Comparison of ENCODE assay signal across 27 cellular contexts in genomic region chr1:171248309-171248708, GRCh38. TPM values are rescaled to one million over a fixed set of nuclear protein-coding genes. Genes with fewer than 3 reads are reported as not detected.
DNase-seq lines count a peak whose midpoint lies in the region; ATAC-seq, FAIRE-seq and TF ChIP-seq lines count a peak whose summit lies in the region.
"Had no signal": no experiment of that assay in that cellular context is flagged by ENCODE, and none has a peak within 500 bp of the region (broad histone marks: within the 10 kb centered on the region; RNA-seq: fewer than 3 reads in every experiment).

FMO1 (plus strand) TSS chr1:171248494; CDS start chr1:171258088, 9,594 bp downstream.

- TF ChIP-seq CTCF in mammary epithelial cell (conservative IDR thresholded peaks at IDR 0.05 in 1 of 2, IDR thresholded peaks at IDR 0.05 in 1 of 2; ENCODE audit: extremely low read depth in 1 of 2, insufficient read depth in 1 of 2, low read depth in 1 of 2, low read length in 2 of 2): no peak
- no peak for TF ChIP-seq CTCF in MCF 10A (IDR thresholded peaks at IDR 0.05; ENCODE audit: unreplicated experiment)
- no peak for TF ChIP-seq CTCF in astrocyte (IDR thresholded peaks at IDR 0.05; ENCODE audit: insufficient read depth, low read depth, low read length)
- TF ChIP-seq CTCF in suprapubic skin (IDR thresholded peaks at IDR 0.05): no peak
- TF ChIP-seq CTCF in Calu3 (IDR thresholded peaks at IDR 0.05; ENCODE audit: unreplicated experiment): no peak

- no peak for ATAC-seq in natural killer cell treated with Interleukin-12 subunit alpha and Interleukin-12 subunit beta and Interleukin-15 and Interleukin-18, amount 100 ng/mL, for 72 hours

- no peak for DNase-seq in mammary epithelial cell
- no peak for DNase-seq in MCF 10A (ENCODE audit: unreplicated experiment)
- no peak for DNase-seq in astrocyte (ENCODE audit: low read depth)
- DNase-seq in kidney tubule cell (ENCODE audit: low spot score): peak; percentile 49
- DNase-seq in suprapubic skin (ENCODE audit: low spot score in 2 of 2): no peak
- DNase-seq in natural killer cell treated with Interleukin-12 subunit alpha and Interleukin-12 subunit beta and Interleukin-15 and Interleukin-18, amount 100 ng/mL, for 72 hours (ENCODE audit: low spot score): no peak
- DNase-seq in Calu3: no peak
- DNase-seq in activated CD4-positive, alpha-beta T cell treated with anti-CD3 and anti-CD28 coated beads, Interleukin-2, amount 10 ng/mL, durations not matched to agents 7 days and 5 days: no peak
- DNase-seq: ACHN, BE2C, IMR-90, KG1, MM.1S, NCI-H1048, NCI-H1417, NCI-H1694, NCI-H2081 treated with DMSO at 0.1 percent for 48 hours, NCI-H2171 treated with DMSO at 0.1 percent for 48 hours, NCI-H524, NCI-H748 treated with DMSO at 0.1 percent for 48 hours, SHP77 had no signal

- no peak for FAIRE-seq in astrocyte (lab: Jason Lieb, UNC)
- FAIRE-seq: D721Med had no signal

- in situ Hi-C loops in mammary epithelial cell (cut with MboI; ENCODE audit: low sequenced_read_pairs in 2 of 2): no loop called here

- no peak for TF ChIP-seq EP300 in suprapubic skin (IDR thresholded peaks at IDR 0.05)

- H3K27me3 ChIP-seq in mammary epithelial cell (ENCODE audit: insufficient read depth, low read length): no peaks in the 10 kb centered on the region
- H3K27me3 ChIP-seq in astrocyte (ENCODE audit: insufficient read depth, low read length): peaks cover 2% of the 10 kb centered on the region
- peaks cover 6% of the 10 kb centered on the region for H3K27me3 ChIP-seq in suprapubic skin

- BruUV-seq in mammary epithelial cell (replicated peaks; lab: Mats Ljungman, UMichigan): no TSS peak
- BruUV-seq in MCF 10A (replicated peaks; lab: Mats Ljungman, UMichigan): no TSS peak
- no TSS peak for BruUV-seq in Calu3 (replicated peaks; lab: Mats Ljungman, UMichigan)

- POLR2A ChIA-PET in MCF 10A (lab: Yijun Ruan, JAX): interaction anchor here (0.7 kb wide), 1 partner anchor 9 kb away, joined by 3 read pairs; no protein-coding TSS in a partner anchor
- POLR2A ChIA-PET in activated CD4-positive, alpha-beta T cell treated with anti-CD3 and anti-CD28 coated beads, Interleukin-2, amount 10 ng/mL, durations not matched to agents 7 days and 5 days (lab: Charles Lee): no interaction called here

- H2AFZ ChIP-seq in mammary epithelial cell (ENCODE audit: low read depth, low read length) (peak within 1 kb of the TSS; percentile 4), astrocyte (ENCODE audit: low read depth, low read length) (no peak within 1 kb of the TSS)
- H2AFZ ChIP-seq: GM23248 had no signal

- H3K79me2 ChIP-seq in mammary epithelial cell (ENCODE audit: insufficient read depth, low read length): no peaks in the 10 kb centered on the region
- no peaks in the 10 kb centered on the region for H3K79me2 ChIP-seq in astrocyte (ENCODE audit: insufficient read depth, low read length)

- no peaks in the 10 kb centered on the region for H3K36me3 Mint-ChIP-seq in MCF 10A (ENCODE audit: insufficient read depth, unreplicated experiment)
- no peaks in the 10 kb centered on the region for H3K36me3 Mint-ChIP-seq in astrocyte (ENCODE audit: low read depth, unreplicated experiment)
- no peaks in the 10 kb centered on the region for H3K36me3 Mint-ChIP-seq in natural killer cell treated with Interleukin-12 subunit alpha and Interleukin-12 subunit beta and Interleukin-15 and Interleukin-18, amount 100 ng/mL, for 72 hours
- H3K36me3 Mint-ChIP-seq in Calu3 (ENCODE audit: insufficient read depth, unreplicated experiment): peaks cover 7% of the 10 kb centered on the region
- no peaks in the 10 kb centered on the region for H3K36me3 Mint-ChIP-seq in activated CD4-positive, alpha-beta T cell treated with anti-CD3 and anti-CD28 coated beads, Interleukin-2, amount 10 ng/mL, durations not matched to agents 7 days and 5 days (ENCODE audit: low read depth)
- H3K36me3 Mint-ChIP-seq: CD14-positive monocyte had no signal

- H3K9me3 ChIP-seq in mammary epithelial cell (replicated peaks; ENCODE audit: insufficient read depth, low read length) (no peaks in the 10 kb centered on the region), astrocyte (ENCODE audit: insufficient read depth, low read depth, low read length) (no peaks in the 10 kb centered on the region), suprapubic skin (no peaks in the 10 kb centered on the region)
- H3K9me3 ChIP-seq: BE2C, HAP-1 had no signal

- intact Hi-C loops in mammary epithelial cell (cut with micrococcal nuclease) (loop anchor here (5.0 kb wide), 1 partner anchor 239 kb away; the partner anchor contains the start of gene PRRC2C), MCF 10A (cut with micrococcal nuclease) (no loop called here), Calu3 (cut with micrococcal nuclease; ENCODE audit: unreplicated experiment) (loop anchor here (10.0 kb wide), 1 partner anchor 466 kb away; no protein-coding TSS in a partner anchor)

- H3K27ac Mint-ChIP-seq in MCF 10A (ENCODE audit: low read depth, unreplicated experiment): no peak within 1 kb of the TSS
- peak within 1 kb of the TSS; percentile 89 for H3K27ac Mint-ChIP-seq in astrocyte (ENCODE audit: unreplicated experiment)
- no peak within 1 kb of the TSS for H3K27ac Mint-ChIP-seq in natural killer cell treated with Interleukin-12 subunit alpha and Interleukin-12 subunit beta and Interleukin-15 and Interleukin-18, amount 100 ng/mL, for 72 hours
- no peak within 1 kb of the TSS for H3K27ac Mint-ChIP-seq in Calu3 (ENCODE audit: unreplicated experiment)
- no peak within 1 kb of the TSS for H3K27ac Mint-ChIP-seq in activated CD4-positive, alpha-beta T cell treated with anti-CD3 and anti-CD28 coated beads, Interleukin-2, amount 10 ng/mL, durations not matched to agents 7 days and 5 days
- H3K27ac Mint-ChIP-seq: CD14-positive monocyte had no signal

- H3K27me3 Mint-ChIP-seq in MCF 10A (ENCODE audit: insufficient read depth, unreplicated experiment) (peaks cover 11% of the 10 kb centered on the region), astrocyte (ENCODE audit: low read depth, unreplicated experiment) (no peaks in the 10 kb centered on the region), Calu3 (ENCODE audit: unreplicated experiment) (peaks cover 32% of the 10 kb centered on the region)
- peaks cover 28 to 36% of the 10 kb centered on the region in 2 donors for H3K27me3 Mint-ChIP-seq in natural killer cell treated with Interleukin-12 subunit alpha and Interleukin-12 subunit beta and Interleukin-15 and Interleukin-18, amount 100 ng/mL, for 72 hours
- H3K27me3 Mint-ChIP-seq in activated CD4-positive, alpha-beta T cell treated with anti-CD3 and anti-CD28 coated beads, Interleukin-2, amount 10 ng/mL, durations not matched to agents 7 days and 5 days: peaks cover 49% of the 10 kb centered on the region

- H3K27ac ChIP-seq in mammary epithelial cell (ENCODE audit: insufficient read depth, low read depth, low read length): no peak within 1 kb of the TSS
- H3K27ac ChIP-seq in astrocyte (ENCODE audit: low read depth, low read length): no peak within 1 kb of the TSS
- no peak within 1 kb of the TSS for H3K27ac ChIP-seq in suprapubic skin
- H3K27ac ChIP-seq: 22Rv1, GM23248, RWPE1 had no signal

- no peak within 1 kb of the TSS for H3K4me3 Mint-ChIP-seq in MCF 10A (ENCODE audit: unreplicated experiment)
- H3K4me3 Mint-ChIP-seq in astrocyte (ENCODE audit: unreplicated experiment): no peak within 1 kb of the TSS
- H3K4me3 Mint-ChIP-seq in natural killer cell treated with Interleukin-12 subunit alpha and Interleukin-12 subunit beta and Interleukin-15 and Interleukin-18, amount 100 ng/mL, for 72 hours: no peak within 1 kb of the TSS
- H3K4me3 Mint-ChIP-seq in Calu3 (ENCODE audit: low read depth, unreplicated experiment): no peak within 1 kb of the TSS
- no peak within 1 kb of the TSS for H3K4me3 Mint-ChIP-seq in activated CD4-positive, alpha-beta T cell treated with anti-CD3 and anti-CD28 coated beads, Interleukin-2, amount 10 ng/mL, durations not matched to agents 7 days and 5 days
- H3K4me3 Mint-ChIP-seq: CD14-positive monocyte had no signal

- H3K9ac ChIP-seq in mammary epithelial cell (ENCODE audit: insufficient read depth, low read length): no peak within 1 kb of the TSS
- no peak within 1 kb of the TSS for H3K9ac ChIP-seq in astrocyte (ENCODE audit: low read length)
- H3K9ac ChIP-seq: GM23248 had no signal

- H3K36me3 ChIP-seq in mammary epithelial cell (ENCODE audit: insufficient read depth, low read length) (no peaks in the 10 kb centered on the region), astrocyte (ENCODE audit: insufficient read depth, low read length) (no peaks in the 10 kb centered on the region), suprapubic skin (no peaks in the 10 kb centered on the region)
- H3K36me3 ChIP-seq: BE2C, HAP-1 had no signal

- TF ChIP-seq POLR2A in suprapubic skin (IDR thresholded peaks at IDR 0.05): no peak

- 54% methylated on average over 4 of the region's 4 CpGs for WGBS in mammary epithelial cell (ENCODE audit: low coverage, missing lambda C conversion rate)
- 75% methylated on average over 4 of the region's 4 CpGs for WGBS in suprapubic skin

- H3K9me3 Mint-ChIP-seq in MCF 10A (ENCODE audit: unreplicated experiment) (no peaks in the 10 kb centered on the region), astrocyte (ENCODE audit: unreplicated experiment) (no peaks in the 10 kb centered on the region), Calu3 (ENCODE audit: low read depth, unreplicated experiment) (no peaks in the 10 kb centered on the region)
- H3K9me3 Mint-ChIP-seq in natural killer cell treated with Interleukin-12 subunit alpha and Interleukin-12 subunit beta and Interleukin-15 and Interleukin-18, amount 100 ng/mL, for 72 hours: no peaks in the 10 kb centered on the region
- no peaks in the 10 kb centered on the region for H3K9me3 Mint-ChIP-seq in activated CD4-positive, alpha-beta T cell treated with anti-CD3 and anti-CD28 coated beads, Interleukin-2, amount 10 ng/mL, durations not matched to agents 7 days and 5 days

- CTCF ChIA-PET in mammary epithelial cell (lab: Charles Lee; ENCODE audit: low non-redundant PET) (interaction anchor here (0.8 kb wide), 1 partner anchor 135 kb away, joined by 5 read pairs; no protein-coding TSS in a partner anchor), MCF 10A (lab: Yijun Ruan, JAX) (interaction anchor here (0.6 to 24.0 kb wide), 9 partner anchors 8 to 279 kb away, joined by 3 to 651 read pairs (median 6); partner anchors contain the start of gene FMO4), Calu3 (lab: Charles Lee) (no interaction called here)
- CTCF ChIA-PET in activated CD4-positive, alpha-beta T cell treated with anti-CD3 and anti-CD28 coated beads, Interleukin-2, amount 10 ng/mL, durations not matched to agents 7 days and 5 days (lab: Charles Lee): interaction anchor here (0.7 kb wide), 1 partner anchor 66 kb away, joined by 3 read pairs; the partner anchor contains the start of gene FMO4

- H3K4me1 ChIP-seq in mammary epithelial cell (ENCODE audit: insufficient read depth, low read length) (peaks cover 4% of the 10 kb centered on the region), astrocyte (ENCODE audit: insufficient read depth, low read length) (peaks cover 5% of the 10 kb centered on the region), suprapubic skin (peaks cover 15% of the 10 kb centered on the region)
- H3K4me1 ChIP-seq: BE2C, HAP-1 had no signal

- no peak within 1 kb of the TSS for H3K4me3 ChIP-seq in mammary epithelial cell (replicated peaks in 1 of 3; ENCODE audit: insufficient read depth in 1 of 3, low read depth in 2 of 3, low read length in 3 of 3)
- H3K4me3 ChIP-seq in astrocyte (ENCODE audit: insufficient read depth, low read depth, low read length): no peak within 1 kb of the TSS
- H3K4me3 ChIP-seq in suprapubic skin: no peak within 1 kb of the TSS
- H3K4me3 ChIP-seq: GM23248, HAP-1 had no signal

- H4K20me1 ChIP-seq in mammary epithelial cell (ENCODE audit: insufficient read depth, low read length): no peaks in the 10 kb centered on the region
- H4K20me1 ChIP-seq in astrocyte (ENCODE audit: insufficient read depth, low read length): no peaks in the 10 kb centered on the region

- dilution Hi-C loops in mammary epithelial cell (cut with HindIII; ENCODE audit: low sequenced_read_pairs): no loop called here

- H3K4me2 ChIP-seq in mammary epithelial cell (ENCODE audit: insufficient read depth, low read depth, low read length) (no peak within 1 kb of the TSS), astrocyte (ENCODE audit: low read length) (no peak within 1 kb of the TSS)

- H3K4me1 Mint-ChIP-seq in MCF 10A (ENCODE audit: insufficient read depth, unreplicated experiment) (no peaks in the 10 kb centered on the region), astrocyte (ENCODE audit: low read depth, unreplicated experiment) (peaks cover 21% of the 10 kb centered on the region), Calu3 (ENCODE audit: low read depth, unreplicated experiment) (no peaks in the 10 kb centered on the region)
- H3K4me1 Mint-ChIP-seq in natural killer cell treated with Interleukin-12 subunit alpha and Interleukin-12 subunit beta and Interleukin-15 and Interleukin-18, amount 100 ng/mL, for 72 hours (ENCODE audit: low read depth in 2 of 2): peaks cover 0 to 3% of the 10 kb centered on the region in 2 donors
- H3K4me1 Mint-ChIP-seq in activated CD4-positive, alpha-beta T cell treated with anti-CD3 and anti-CD28 coated beads, Interleukin-2, amount 10 ng/mL, durations not matched to agents 7 days and 5 days: peaks cover 10% of the 10 kb centered on the region

RNA-seq across cellular contexts. Expression of gene FMO1, which starts in this region (rescaled TPM):
- total RNA-seq in mammary epithelial cell: under 1 TPM in 1 of 2 donors, not detected in 1; 0.67 TPM
- not detected for polyA plus RNA-seq in mammary epithelial cell
- polyA minus RNA-seq in mammary epithelial cell: not detected
- not detected in 2 replicates for total RNA-seq in MCF 10A (2022)
- not detected in 2 replicates for total RNA-seq in astrocyte
- total RNA-seq in suprapubic skin: 10 to 100 TPM in 3 of 4 donors, 1 to 10 TPM in 1; 3.1 to 15.5 (median 14.4) TPM
- not detected for total RNA-seq in natural killer cell treated with Interleukin-12 subunit alpha and Interleukin-12 subunit beta and Interleukin-15 and Interleukin-18, amount 100 ng/mL, for 72 hours
- total RNA-seq in Calu3 (2022): not detected in 2 replicates
- not detected for total RNA-seq in activated CD4-positive, alpha-beta T cell treated with anti-CD3 and anti-CD28 coated beads, Interleukin-2, amount 10 ng/mL, durations not matched to agents 7 days and 5 days
- total RNA-seq: GM23248, IMR-90 had no signal
- polyA plus RNA-seq: CD14-positive monocyte, GM23248, IMR-90 had no signal
